14 cellular contexts compared by ENCODE assay signal in genomic region chr2:12442627-12442928, GRCh38.
DNase-seq lines count a peak whose midpoint lies in the region; ATAC-seq and TF ChIP-seq lines count a peak whose summit lies in the region.
"Had no signal": no experiment of that assay in that cellular context is flagged by ENCODE, and none has a peak within 500 bp of the region (broad histone marks: within the 10 kb centered on the region; RNA-seq: fewer than 3 reads in every experiment).

No MANE protein-coding gene starts in this region.

- TF ChIP-seq CTCF in left ventricle myocardium inferior (IDR thresholded peaks at IDR 0.05; ENCODE audit: borderline replicate concordance) (no peak), type B pancreatic cell (conservative IDR thresholded peaks at IDR 0.05) (no peak)
- no peak for TF ChIP-seq CTCF in CD8-positive, alpha-beta T cell (IDR thresholded peaks at IDR 0.05)

- peaks cover 16% of the 10 kb centered on the region for H3K4me1 ChIP-seq in left ventricle myocardium inferior
- no peaks in the 10 kb centered on the region for H3K4me1 ChIP-seq in CD8-positive, alpha-beta T cell (ENCODE audit: insufficient read depth, low read length)

- H3K4me3 Mint-ChIP-seq in T-helper 2 cell treated with Interferon-gamma antibody and Interleukin-4, amounts not matched to agents 5 μg/mL and 100 μg/mL, for 36 hours: peak overlapping the region; percentile 16
- H3K4me3 Mint-ChIP-seq in type B pancreatic cell: no peak overlapping the region
- no peak overlapping the region for H3K4me3 Mint-ChIP-seq in CD8-positive, alpha-beta T cell

- peak overlapping the region; percentile 14 for H3K27ac Mint-ChIP-seq in T-helper 2 cell treated with Interferon-gamma antibody and Interleukin-4, amounts not matched to agents 5 μg/mL and 100 μg/mL, for 36 hours
- peak overlapping the region; percentile 34 for H3K27ac Mint-ChIP-seq in type B pancreatic cell
- no peak overlapping the region for H3K27ac Mint-ChIP-seq in CD8-positive, alpha-beta T cell

- peak overlapping the region; percentile 51 for H3K27ac ChIP-seq in left ventricle myocardium inferior (replicated peaks)
- H3K27ac ChIP-seq in CD8-positive, alpha-beta T cell (ENCODE audit: low read depth, low read length): no peak overlapping the region

- no peaks in the 10 kb centered on the region for H3K9me3 ChIP-seq in left ventricle myocardium inferior (replicated peaks)
- H3K9me3 ChIP-seq in CD8-positive, alpha-beta T cell (ENCODE audit: low read length): no peaks in the 10 kb centered on the region

- H3K4me1 Mint-ChIP-seq in T-helper 2 cell treated with Interferon-gamma antibody and Interleukin-4, amounts not matched to agents 5 μg/mL and 100 μg/mL, for 36 hours (ENCODE audit: low read depth): peaks cover 27% of the 10 kb centered on the region
- peaks cover 17% of the 10 kb centered on the region for H3K4me1 Mint-ChIP-seq in type B pancreatic cell (ENCODE audit: unreplicated experiment)
- H3K4me1 Mint-ChIP-seq in CD8-positive, alpha-beta T cell (ENCODE audit: low read depth): peaks cover 14% of the 10 kb centered on the region

- POLR2A ChIA-PET in CD8-positive, alpha-beta T cell (lab: Charles Lee): interaction anchor here (1.2 kb wide), 1 partner anchor 10 kb away, joined by 3 read pairs; no protein-coding TSS in a partner anchor

- no peak for ATAC-seq in Right ventricle myocardium superior (ENCODE audit: poor library complexity)
- no peak for ATAC-seq in CD8-positive, alpha-beta T cell

- no peak overlapping the region for H3K4me3 ChIP-seq in left ventricle myocardium inferior
- H3K4me3 ChIP-seq in CD8-positive, alpha-beta T cell (ENCODE audit: low read depth, low read length): no peak overlapping the region

- no peaks in the 10 kb centered on the region for H3K27me3 ChIP-seq in left ventricle myocardium inferior (ENCODE audit: low read depth)
- no peaks in the 10 kb centered on the region for H3K27me3 ChIP-seq in CD8-positive, alpha-beta T cell (ENCODE audit: insufficient read depth, low read length)

- intact Hi-C loops in left ventricle myocardium inferior (cut with micrococcal nuclease) (no loop called here), Right ventricle myocardium superior (cut with DNase I) (no loop called here)
- intact Hi-C loops in CD8-positive, alpha-beta T cell (cut with DNase I, micrococcal nuclease): no loop called here

- no peak for DNase-seq in left ventricle myocardium inferior
- no peak for DNase-seq in Right ventricle myocardium superior
- no peak for DNase-seq in T-helper 2 cell treated with Interferon-gamma antibody and Interleukin-4, amounts not matched to agents 5 μg/mL and 100 μg/mL, for 36 hours (ENCODE audit: low spot score)
- DNase-seq in fibroblast of peridontal ligament (ENCODE audit: extremely low read depth): peak; percentile 47
- DNase-seq in type B pancreatic cell (ENCODE audit: extremely low spot score, unreplicated experiment): no peak
- DNase-seq in activated CD4-positive, alpha-beta T cell treated with anti-CD3 and anti-CD28 coated beads, Interleukin-2, amount 50 U/mL, for 1 hour: no peak
- no peak for DNase-seq in HT-29 (ENCODE audit: low spot score)
- no peak for DNase-seq in CD8-positive, alpha-beta T cell
- DNase-seq: activated CD8-positive, alpha-beta memory T cell treated with anti-CD3 and anti-CD28 coated beads, Interleukin-2, amount 50 U/mL, for 4 hours; aorta; islet precursor cell; NCI-H187; SHP77; stimulated activated CD4-positive, alpha-beta T cell treated with anti-CD3 and anti-CD28 coated beads, Interleukin-2, amount 100 ng/mL, for 48 hours had no signal

- H3K9me3 Mint-ChIP-seq in T-helper 2 cell treated with Interferon-gamma antibody and Interleukin-4, amounts not matched to agents 5 μg/mL and 100 μg/mL, for 36 hours: peaks cover 14% of the 10 kb centered on the region
- H3K9me3 Mint-ChIP-seq in type B pancreatic cell: no peaks in the 10 kb centered on the region
- H3K9me3 Mint-ChIP-seq in CD8-positive, alpha-beta T cell: no peaks in the 10 kb centered on the region

- peaks cover 16% of the 10 kb centered on the region for H3K36me3 Mint-ChIP-seq in T-helper 2 cell treated with Interferon-gamma antibody and Interleukin-4, amounts not matched to agents 5 μg/mL and 100 μg/mL, for 36 hours (ENCODE audit: low read depth)
- no peaks in the 10 kb centered on the region for H3K36me3 Mint-ChIP-seq in type B pancreatic cell
- no peaks in the 10 kb centered on the region for H3K36me3 Mint-ChIP-seq in CD8-positive, alpha-beta T cell

- CTCF ChIA-PET in CD8-positive, alpha-beta T cell (lab: Charles Lee): interaction anchor here (1.3 to 1.5 kb wide), 3 partner anchors 11 to 274 kb away, joined by 4 read pairs; partner anchors contain the start of gene TRIB2

- H3K27me3 Mint-ChIP-seq in T-helper 2 cell treated with Interferon-gamma antibody and Interleukin-4, amounts not matched to agents 5 μg/mL and 100 μg/mL, for 36 hours (ENCODE audit: low read depth): no peaks in the 10 kb centered on the region
- H3K27me3 Mint-ChIP-seq in type B pancreatic cell: no peaks in the 10 kb centered on the region
- H3K27me3 Mint-ChIP-seq in CD8-positive, alpha-beta T cell (ENCODE audit: low read depth): no peaks in the 10 kb centered on the region

- no peaks in the 10 kb centered on the region for H3K36me3 ChIP-seq in left ventricle myocardium inferior
- H3K36me3 ChIP-seq in CD8-positive, alpha-beta T cell (ENCODE audit: insufficient read depth, low read length): no peaks in the 10 kb centered on the region
